8 cellular contexts compared by ENCODE assay signal in the genomic region with DNA sequence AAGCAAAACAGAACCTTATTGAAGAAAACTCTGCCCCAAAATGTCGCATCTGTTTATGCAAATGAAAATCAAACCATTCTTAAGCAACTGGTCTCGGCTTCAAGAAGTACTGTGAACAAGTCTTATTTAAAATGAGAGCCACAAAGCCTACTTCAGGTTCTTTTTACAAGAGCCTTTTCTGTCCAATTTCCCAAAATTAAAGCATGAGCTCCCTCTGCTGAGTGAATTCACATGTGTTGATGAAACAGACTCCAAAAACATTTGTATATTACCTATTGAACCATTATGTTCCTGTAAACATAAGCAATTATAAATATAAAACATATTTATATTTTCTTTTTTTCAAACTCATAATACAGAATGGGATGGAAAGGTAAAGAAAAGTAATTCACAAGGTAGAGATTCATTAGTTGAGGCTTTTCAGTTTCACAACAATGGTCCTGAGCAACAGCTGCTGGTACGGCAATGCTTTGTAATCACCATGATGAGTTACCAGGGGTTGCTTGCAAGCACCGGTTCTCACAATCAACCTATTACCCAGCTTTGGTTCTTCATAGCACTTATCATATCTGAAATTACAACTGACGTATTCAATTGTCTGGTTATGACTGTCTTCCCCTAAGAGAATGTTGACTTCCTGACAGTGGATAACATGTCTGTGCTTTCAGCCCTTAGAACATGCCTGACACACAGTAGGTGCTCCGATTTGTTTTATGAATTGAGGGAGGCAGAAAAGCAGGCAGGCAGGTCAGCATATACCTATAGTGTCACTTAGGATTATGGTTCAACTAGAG.
DNase-seq lines count a peak whose midpoint lies in the region; ATAC-seq and TF ChIP-seq lines count a peak whose summit lies in the region.

No MANE protein-coding gene starts in this region.

- H3K4me1 ChIP-seq in heart right ventricle (peaks cover 0 to 15% (median 0%) of the 10 kb centered on the region in 9 donors), smooth muscle cell (ENCODE audit: low read depth) (no peaks in the 10 kb centered on the region)

- H3K27me3 ChIP-seq in heart right ventricle (no peaks in the 10 kb centered on the region), smooth muscle cell (ENCODE audit: low read depth) (no peaks in the 10 kb centered on the region)

- H3K9ac ChIP-seq in smooth muscle cell (ENCODE audit: low read depth): no peak overlapping the region

- no peaks in the 10 kb centered on the region for H3K36me3 Mint-ChIP-seq in activated T-helper 2 cell treated with anti-CD3 and anti-CD28 coated beads, Interferon-gamma antibody, Interleukin-2, Interleukin-4, amounts not matched to agents 10 μg/mL and 5 μg/mL and 100 μg/mL, durations not matched to agents 14 hours and 24 hours and 36 hours (ENCODE audit: low read depth)

- H2AFZ ChIP-seq in smooth muscle cell (ENCODE audit: low read depth): no peak overlapping the region

- H3K36me3 ChIP-seq in heart right ventricle (no peaks in the 10 kb centered on the region), smooth muscle cell (ENCODE audit: low read depth) (no peaks in the 10 kb centered on the region)

- ATAC-seq in GM18520 (IDR thresholded peaks at IDR 0.05; ENCODE audit: unreplicated experiment): peak; percentile 41
- peak in 4 of 8 donors; percentile 35 to 64 (median 36) for ATAC-seq in heart right ventricle
- no peak for ATAC-seq in GM18861 (IDR thresholded peaks at IDR 0.05; ENCODE audit: unreplicated experiment)

- no peaks in the 10 kb centered on the region for H4K20me1 ChIP-seq in smooth muscle cell (ENCODE audit: low read depth)

- H3K9me3 ChIP-seq in heart right ventricle (no peaks in the 10 kb centered on the region), smooth muscle cell (replicated peaks; ENCODE audit: low read depth) (no peaks in the 10 kb centered on the region)

- H3K79me2 ChIP-seq in smooth muscle cell (ENCODE audit: low read depth): no peaks in the 10 kb centered on the region

- H3K4me2 ChIP-seq in smooth muscle cell: no peak overlapping the region

- H3F3A ChIP-seq in smooth muscle cell (ENCODE audit: low read depth): no peaks in the 10 kb centered on the region

- peak overlapping the region; percentile 87 for H3K27ac Mint-ChIP-seq in activated T-helper 2 cell treated with anti-CD3 and anti-CD28 coated beads, Interferon-gamma antibody, Interleukin-2, Interleukin-4, amounts not matched to agents 10 μg/mL and 5 μg/mL and 100 μg/mL, durations not matched to agents 14 hours and 24 hours and 36 hours

- intact Hi-C loops in activated T-helper 2 cell treated with anti-CD3 and anti-CD28 coated beads, Interferon-gamma antibody, Interleukin-2, Interleukin-4, amounts not matched to agents 10 μg/mL and 5 μg/mL and 100 μg/mL, durations not matched to agents 14 hours and 24 hours and 36 hours (cut with micrococcal nuclease): loop anchor here (1.0 to 5.0 kb wide), 9 partner anchors 10 to 725 kb away; a partner anchor contains a TSS
- intact Hi-C loops in heart right ventricle (cut with DNase I): loop anchor here (2.0 to 10.0 kb wide), 9 partner anchors 119 to 729 kb away; a partner anchor contains a TSS

- peaks cover 47% of the 10 kb centered on the region for H3K4me1 Mint-ChIP-seq in activated T-helper 2 cell treated with anti-CD3 and anti-CD28 coated beads, Interferon-gamma antibody, Interleukin-2, Interleukin-4, amounts not matched to agents 10 μg/mL and 5 μg/mL and 100 μg/mL, durations not matched to agents 14 hours and 24 hours and 36 hours (ENCODE audit: low read depth)

- 41 to 50% methylated on average over 6 of the region's 6 CpGs for WGBS in heart right ventricle, 2 donors
- WGBS in smooth muscle cell (ENCODE audit: low lambda C conversion rate): 53% methylated on average over 6 of the region's 6 CpGs

- H3K4me3 Mint-ChIP-seq in activated T-helper 2 cell treated with anti-CD3 and anti-CD28 coated beads, Interferon-gamma antibody, Interleukin-2, Interleukin-4, amounts not matched to agents 10 μg/mL and 5 μg/mL and 100 μg/mL, durations not matched to agents 14 hours and 24 hours and 36 hours (ENCODE audit: low read depth): peak overlapping the region; percentile 6

- H3K4me3 ChIP-seq in heart right ventricle (no peak overlapping the region), smooth muscle cell (no peak overlapping the region)

- no peaks in the 10 kb centered on the region for H3K27me3 Mint-ChIP-seq in activated T-helper 2 cell treated with anti-CD3 and anti-CD28 coated beads, Interferon-gamma antibody, Interleukin-2, Interleukin-4, amounts not matched to agents 10 μg/mL and 5 μg/mL and 100 μg/mL, durations not matched to agents 14 hours and 24 hours and 36 hours (ENCODE audit: low read depth)

- DNase-seq in CD1c-positive myeloid dendritic cell (ENCODE audit: extremely low spot score) (peak; percentile 79), NCI-H345 treated with DMSO at 0.1 percent for 48 hours (lab: John Stamatoyannopoulos, UW; ENCODE audit: unreplicated experiment) (peak; percentile 3), heart right ventricle (peak in 1 of 2 donors; percentile 36), smooth muscle cell (lab: John Stamatoyannopoulos, UW; ENCODE audit: unreplicated experiment) (no peak), cerebellar nuclear complex (lab: John Stamatoyannopoulos, UW) (no peak)
- no peak for DNase-seq in activated T-helper 2 cell treated with anti-CD3 and anti-CD28 coated beads, Interferon-gamma antibody, Interleukin-2, Interleukin-4, amounts not matched to agents 10 μg/mL and 5 μg/mL and 100 μg/mL, durations not matched to agents 14 hours and 24 hours and 36 hours (ENCODE audit: low spot score)

- TF ChIP-seq CTCF in heart right ventricle (IDR thresholded peaks at IDR 0.05): peak; percentile 7 to 70 (median 60)
- TF ChIP-seq CTCF in smooth muscle cell (IDR thresholded peaks at IDR 0.05; ENCODE audit: borderline replicate concordance, insufficient read depth, poor library complexity, severe bottlenecking): peak; percentile 76

- no peak overlapping the region for H3K27ac ChIP-seq in heart right ventricle
- no peak overlapping the region for H3K27ac ChIP-seq in smooth muscle cell (ENCODE audit: low read depth)

- H3K9me3 Mint-ChIP-seq in activated T-helper 2 cell treated with anti-CD3 and anti-CD28 coated beads, Interferon-gamma antibody, Interleukin-2, Interleukin-4, amounts not matched to agents 10 μg/mL and 5 μg/mL and 100 μg/mL, durations not matched to agents 14 hours and 24 hours and 36 hours: no peaks in the 10 kb centered on the region

Comparison
In these comparisons a context has a peak if more than half of its experiments do, and no peak if none do; other contexts are left out.
1. DNase-seq: peak in CD1c-positive myeloid dendritic cell (single experiment) and NCI-H345 treated with DMSO at 0.1 percent for 48 hours (single experiment); none in activated T-helper 2 cell treated with anti-CD3 and anti-CD28 coated beads, Interferon-gamma antibody, Interleukin-2, Interleukin-4, amounts not matched to agents 10 μg/mL and 5 μg/mL and 100 μg/mL, durations not matched to agents 14 hours and 24 hours and 36 hours (single experiment), smooth muscle cell (single experiment) and cerebellar nuclear complex (0 of 2).